In genomic region chr10:77583527-77583926, GRCh38 we compare ENCODE assay signal across 27 cellular contexts. TPM values are rescaled to one million over a fixed set of nuclear protein-coding genes. Genes with fewer than 3 reads are reported as not detected.
DNase-seq lines count a peak whose midpoint lies in the region; ATAC-seq and TF ChIP-seq lines count a peak whose summit lies in the region.
"Had no signal": no experiment of that assay in that cellular context is flagged by ENCODE, and none has a peak within 500 bp of the region (broad histone marks: within the 10 kb centered on the region; RNA-seq: fewer than 3 reads in every experiment).

No MANE protein-coding gene starts in this region.

- no peak for TF ChIP-seq POLR2A in esophagus muscularis mucosa (IDR thresholded peaks at IDR 0.05; ENCODE audit: low read depth)

- no peaks in the 10 kb centered on the region for H3K27me3 ChIP-seq in Panc1 (ENCODE audit: control insufficient read depth, insufficient read depth, low read length)
- H3K27me3 ChIP-seq in esophagus muscularis mucosa: no peaks in the 10 kb centered on the region
- H3K27me3 ChIP-seq in lower lobe of right lung (ENCODE audit: low read depth): no peaks in the 10 kb centered on the region
- H3K27me3 ChIP-seq in A673 (replicated peaks; ENCODE audit: insufficient read depth, low read depth, low read length, poor library complexity): no peaks in the 10 kb centered on the region
- H3K27me3 ChIP-seq: gastroesophageal sphincter, ovary, tibial nerve had no signal

- TF ChIP-seq CTCF in Panc1 (IDR thresholded peaks at IDR 0.05) (no peak), esophagus muscularis mucosa (IDR thresholded peaks at IDR 0.05) (no peak), lower lobe of right lung (IDR thresholded peaks at IDR 0.05) (no peak), A673 (conservative IDR thresholded peaks at IDR 0.05; ENCODE audit: low read depth, low read length) (no peak)

- ATAC-seq in Right ventricle myocardium superior (ENCODE audit: poor library complexity): no peak
- ATAC-seq in Panc1: no peak
- no peak for ATAC-seq in lower lobe of right lung
- ATAC-seq: effector memory CD8-positive, alpha-beta T cell; gastroesophageal sphincter; left ventricle myocardium superior had no signal

- POLR2A ChIA-PET in Panc1 (lab: Charles Lee): no interaction called here
- POLR2A ChIA-PET in A673 (lab: Charles Lee; ENCODE audit: low non-redundant PET): no interaction called here

- H3K4me1 Mint-ChIP-seq in activated naive CD4-positive, alpha-beta T cell treated with anti-CD3 and anti-CD28 coated beads, Interleukin-2, amount 10 ng/mL, durations not matched to agents 7 days and 5 days: peaks cover 4% of the 10 kb centered on the region

- H3K4me3 ChIP-seq in Panc1 (ENCODE audit: low read depth in 2 of 2, low read length in 2 of 2): no peak overlapping the region
- no peak overlapping the region for H3K4me3 ChIP-seq in esophagus muscularis mucosa
- H3K4me3 ChIP-seq in lower lobe of right lung: no peak overlapping the region
- H3K4me3 ChIP-seq in A673 (ENCODE audit: low read depth, low read length, poor library complexity, severe bottlenecking): no peak overlapping the region
- H3K4me3 ChIP-seq: gastroesophageal sphincter, ovary, skin epidermis, tibial nerve had no signal

- no peaks in the 10 kb centered on the region for H3K27me3 Mint-ChIP-seq in activated naive CD4-positive, alpha-beta T cell treated with anti-CD3 and anti-CD28 coated beads, Interleukin-2, amount 10 ng/mL, durations not matched to agents 7 days and 5 days
- H3K27me3 Mint-ChIP-seq: activated T-cell treated with anti-CD3 and anti-CD28 coated beads, Interleukin-2, amount 50 U/mL, for 24 hours had no signal

- intact Hi-C loops in cardiac septum (cut with DNase I): no loop called here
- intact Hi-C loops in Right ventricle myocardium superior (cut with DNase I): no loop called here
- intact Hi-C loops in Panc1 (cut with micrococcal nuclease; ENCODE audit: unreplicated experiment): no loop called here
- intact Hi-C loops in esophagus muscularis mucosa (cut with DNase I): no loop called here
- intact Hi-C loops in lower lobe of right lung (cut with DNase I): no loop called here
- intact Hi-C loops in A673 (cut with micrococcal nuclease; ENCODE audit: unreplicated experiment): no loop called here

- H3K27ac ChIP-seq in Panc1 (ENCODE audit: low read length): peak overlapping the region; percentile 77
- peak overlapping the region in 3 of 4 donors; percentile 13 to 91 (median 23) for H3K27ac ChIP-seq in esophagus muscularis mucosa (replicated peaks in 1 of 4)
- H3K27ac ChIP-seq in lower lobe of right lung: no peak overlapping the region
- H3K27ac ChIP-seq in A673 (ENCODE audit: low read depth, low read length, poor library complexity, severe bottlenecking): no peak overlapping the region
- H3K27ac ChIP-seq: ovary, tibial nerve had no signal

- H3K9me3 ChIP-seq in Panc1 (ENCODE audit: control insufficient read depth, insufficient read depth, low read depth, low read length) (no peaks in the 10 kb centered on the region), esophagus muscularis mucosa (no peaks in the 10 kb centered on the region), lower lobe of right lung (no peaks in the 10 kb centered on the region), A673 (ENCODE audit: low read depth, low read length, poor library complexity, severe bottlenecking) (no peaks in the 10 kb centered on the region)
- H3K9me3 ChIP-seq: Caco-2, gastroesophageal sphincter, ovary, tibial nerve had no signal

- in situ Hi-C loops in Panc1 (cut with HindIII; ENCODE audit: low pct_unique_long_range_greater_than_20kb, low sequenced_read_pairs): no loop called here

- BruUV-seq in Panc1 (replicated peaks; lab: Mats Ljungman, UMichigan) (no TSS peak), A673 (replicated peaks; lab: Mats Ljungman, UMichigan) (no TSS peak)

- H3K9me3 Mint-ChIP-seq in activated naive CD4-positive, alpha-beta T cell treated with anti-CD3 and anti-CD28 coated beads, Interleukin-2, amount 10 ng/mL, durations not matched to agents 7 days and 5 days: no peaks in the 10 kb centered on the region
- H3K9me3 Mint-ChIP-seq: activated T-cell treated with anti-CD3 and anti-CD28 coated beads, Interleukin-2, amount 50 U/mL, for 24 hours; effector memory CD8-positive, alpha-beta T cell; nephron progenitor cell had no signal

- H3K27ac Mint-ChIP-seq in activated naive CD4-positive, alpha-beta T cell treated with anti-CD3 and anti-CD28 coated beads, Interleukin-2, amount 10 ng/mL, durations not matched to agents 7 days and 5 days: no peak overlapping the region
- H3K27ac Mint-ChIP-seq: activated T-cell treated with anti-CD3 and anti-CD28 coated beads, Interleukin-2, amount 50 U/mL, for 24 hours; nephron progenitor cell had no signal

- H3K4me3 Mint-ChIP-seq in activated naive CD4-positive, alpha-beta T cell treated with anti-CD3 and anti-CD28 coated beads, Interleukin-2, amount 10 ng/mL, durations not matched to agents 7 days and 5 days: no peak overlapping the region
- H3K4me3 Mint-ChIP-seq: activated T-cell treated with anti-CD3 and anti-CD28 coated beads, Interleukin-2, amount 50 U/mL, for 24 hours; effector memory CD8-positive, alpha-beta T cell; nephron progenitor cell had no signal

- H3K36me3 ChIP-seq in Panc1 (ENCODE audit: control insufficient read depth, insufficient read depth, low read length): no peaks in the 10 kb centered on the region
- no peaks in the 10 kb centered on the region for H3K36me3 ChIP-seq in esophagus muscularis mucosa
- no peaks in the 10 kb centered on the region for H3K36me3 ChIP-seq in lower lobe of right lung
- no peaks in the 10 kb centered on the region for H3K36me3 ChIP-seq in A673 (ENCODE audit: insufficient read depth, low read length, poor library complexity, severe bottlenecking)
- H3K36me3 ChIP-seq: gastroesophageal sphincter, ovary, tibial nerve had no signal

- H3K4me1 ChIP-seq in Panc1 (ENCODE audit: control insufficient read depth, insufficient read depth, low read length) (peaks cover 78% of the 10 kb centered on the region), esophagus muscularis mucosa (peaks cover 0 to 61% (median 53%) of the 10 kb centered on the region in 4 donors), lower lobe of right lung (peaks cover 5% of the 10 kb centered on the region), A673 (ENCODE audit: insufficient read depth, low read length, poor library complexity, severe bottlenecking) (no peaks in the 10 kb centered on the region)
- H3K4me1 ChIP-seq: tibial nerve had no signal

- no peak for TF ChIP-seq EP300 in esophagus muscularis mucosa (IDR thresholded peaks at IDR 0.05)

- CTCF ChIA-PET in Panc1 (lab: Charles Lee): no interaction called here
- CTCF ChIA-PET in A673 (lab: Charles Lee): no interaction called here
- CTCF ChIA-PET in activated naive CD4-positive, alpha-beta T cell treated with anti-CD3 and anti-CD28 coated beads, Interleukin-2, amount 10 ng/mL, durations not matched to agents 7 days and 5 days (lab: Charles Lee): no interaction called here

- H3K36me3 Mint-ChIP-seq in activated naive CD4-positive, alpha-beta T cell treated with anti-CD3 and anti-CD28 coated beads, Interleukin-2, amount 10 ng/mL, durations not matched to agents 7 days and 5 days: no peaks in the 10 kb centered on the region

- peak; percentile 24 for DNase-seq in cardiac septum (ENCODE audit: low spot score)
- no peak for DNase-seq in Right ventricle myocardium superior
- no peak for DNase-seq in Panc1 (ENCODE audit: low read depth, low spot score)
- no peak for DNase-seq in esophagus muscularis mucosa (ENCODE audit: extremely low spot score)
- DNase-seq in lower lobe of right lung: no peak
- DNase-seq in A673 (ENCODE audit: low spot score): no peak
- DNase-seq in activated naive CD4-positive, alpha-beta T cell treated with anti-CD3 and anti-CD28 coated beads, Interleukin-2, amount 10 ng/mL, durations not matched to agents 7 days and 5 days: no peak
- DNase-seq: activated CD4-positive, CD25-positive, alpha-beta regulatory T cell; activated naive CD4-positive, alpha-beta T cell treated with Interleukin-2 at 50 U/mL for 16 hours; activated T-cell treated with anti-CD3 and anti-CD28 coated beads, Interleukin-2, amount 50 U/mL, for 24 hours; amygdala; Caco-2; cortex of kidney; effector memory CD8-positive, alpha-beta T cell; GDM1; H7; left ventricle myocardium superior; NCI-H1105 treated with DMSO at 0.1 percent for 48 hours; NCI-H2029; NCI-H69; nephron progenitor cell; ovary; stimulated activated CD8-positive, alpha-beta memory T cell treated with anti-CD3 and anti-CD28 coated beads, Interleukin-4, amount 100 ng/mL, for 48 hours; T-helper 1 cell had no signal

RNA-seq across cellular contexts. Expression of gene KCNMA1, which starts 54.1 kb away (rescaled TPM):
- total RNA-seq in cardiac septum (2.0 TPM), Right ventricle myocardium superior (2.0 TPM), Panc1 (2021; ENCODE audit: unreplicated experiment) (91.9 TPM), esophagus muscularis mucosa (100 to 1,000 TPM; 146 to 300 (median 265) TPM), lower lobe of right lung (41.3 TPM), A673 (2021) (0.84 and 1.3 TPM in 2 replicates)
- polyA plus RNA-seq in Panc1 (2012; ENCODE audit: insufficient read length): 75.5 TPM

Comparison
In these comparisons a context has a peak if more than half of its experiments do, and no peak if none do; other contexts are left out.
1. H3K27ac ChIP-seq: peak in Panc1 (single experiment) and esophagus muscularis mucosa (3 of 4); none in lower lobe of right lung (single experiment) and A673 (single experiment).
2. RNA of gene KCNMA1, which starts 54.1 kb away (total RNA-seq): 146 to 300 TPM in esophagus muscularis mucosa, 91.9 TPM in Panc1 (single experiment) and 41.3 TPM in lower lobe of right lung (single experiment); 2.0 TPM in Right ventricle myocardium superior (single experiment), 2.0 TPM in cardiac septum (single experiment) and 0.84 to 1.3 TPM in A673; every median in the first group is over 10 times any median in the second.